In the genomic region with DNA sequence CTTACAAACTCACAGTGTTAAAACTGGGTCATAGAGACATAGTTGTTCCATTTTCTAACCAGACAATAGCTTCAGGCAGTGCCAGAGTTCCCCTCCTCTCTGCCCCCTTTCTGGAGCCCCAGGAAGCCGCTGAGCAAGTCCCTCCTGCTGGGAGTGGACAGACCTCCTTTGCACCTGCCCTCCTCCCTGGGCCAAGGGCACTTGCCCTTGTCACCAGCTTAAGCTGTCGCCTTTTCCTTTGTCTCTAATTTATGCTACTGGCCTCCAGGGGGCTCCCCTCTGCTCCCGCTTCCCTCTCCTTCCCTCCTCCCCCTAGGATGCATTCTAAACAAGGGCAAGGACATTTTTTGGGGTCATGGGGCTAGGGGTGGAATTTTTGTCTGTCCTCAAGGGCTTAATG, we compare ENCODE assay signal across 1 cellular context.
TF ChIP-seq lines count a peak whose summit lies in the region.

No MANE protein-coding gene starts in this region.

TF ChIP-seq in K562, 482 proteins besides CTCF, POLR2A, EP300 and RAD21 (continued from another document):
- TF ChIP-seq, protein P1, sequence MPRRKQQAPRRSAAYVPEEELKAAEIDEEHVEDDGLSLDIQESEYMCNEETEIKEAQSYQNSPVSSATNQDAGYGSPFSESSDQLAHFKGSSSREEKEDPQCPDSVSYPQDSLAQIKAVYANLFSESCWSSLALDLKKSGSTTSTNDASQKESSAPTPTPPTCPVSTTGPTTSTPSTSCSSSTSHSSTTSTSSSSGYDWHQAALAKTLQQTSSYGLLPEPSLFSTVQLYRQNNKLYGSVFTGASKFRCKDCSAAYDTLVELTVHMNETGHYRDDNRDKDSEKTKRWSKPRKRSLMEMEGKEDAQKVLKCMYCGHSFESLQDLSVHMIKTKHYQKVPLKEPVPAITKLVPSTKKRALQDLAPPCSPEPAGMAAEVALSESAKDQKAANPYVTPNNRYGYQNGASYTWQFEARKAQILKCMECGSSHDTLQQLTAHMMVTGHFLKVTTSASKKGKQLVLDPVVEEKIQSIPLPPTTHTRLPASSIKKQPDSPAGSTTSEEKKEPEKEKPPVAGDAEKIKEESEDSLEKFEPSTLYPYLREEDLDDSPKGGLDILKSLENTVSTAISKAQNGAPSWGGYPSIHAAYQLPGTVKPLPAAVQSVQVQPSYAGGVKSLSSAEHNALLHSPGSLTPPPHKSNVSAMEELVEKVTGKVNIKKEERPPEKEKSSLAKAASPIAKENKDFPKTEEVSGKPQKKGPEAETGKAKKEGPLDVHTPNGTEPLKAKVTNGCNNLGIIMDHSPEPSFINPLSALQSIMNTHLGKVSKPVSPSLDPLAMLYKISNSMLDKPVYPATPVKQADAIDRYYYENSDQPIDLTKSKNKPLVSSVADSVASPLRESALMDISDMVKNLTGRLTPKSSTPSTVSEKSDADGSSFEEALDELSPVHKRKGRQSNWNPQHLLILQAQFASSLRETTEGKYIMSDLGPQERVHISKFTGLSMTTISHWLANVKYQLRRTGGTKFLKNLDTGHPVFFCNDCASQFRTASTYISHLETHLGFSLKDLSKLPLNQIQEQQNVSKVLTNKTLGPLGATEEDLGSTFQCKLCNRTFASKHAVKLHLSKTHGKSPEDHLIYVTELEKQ (CRISPR knock-in tag; IDR thresholded peaks at IDR 0.05) = no peak
- TF ChIP-seq, protein P2, sequence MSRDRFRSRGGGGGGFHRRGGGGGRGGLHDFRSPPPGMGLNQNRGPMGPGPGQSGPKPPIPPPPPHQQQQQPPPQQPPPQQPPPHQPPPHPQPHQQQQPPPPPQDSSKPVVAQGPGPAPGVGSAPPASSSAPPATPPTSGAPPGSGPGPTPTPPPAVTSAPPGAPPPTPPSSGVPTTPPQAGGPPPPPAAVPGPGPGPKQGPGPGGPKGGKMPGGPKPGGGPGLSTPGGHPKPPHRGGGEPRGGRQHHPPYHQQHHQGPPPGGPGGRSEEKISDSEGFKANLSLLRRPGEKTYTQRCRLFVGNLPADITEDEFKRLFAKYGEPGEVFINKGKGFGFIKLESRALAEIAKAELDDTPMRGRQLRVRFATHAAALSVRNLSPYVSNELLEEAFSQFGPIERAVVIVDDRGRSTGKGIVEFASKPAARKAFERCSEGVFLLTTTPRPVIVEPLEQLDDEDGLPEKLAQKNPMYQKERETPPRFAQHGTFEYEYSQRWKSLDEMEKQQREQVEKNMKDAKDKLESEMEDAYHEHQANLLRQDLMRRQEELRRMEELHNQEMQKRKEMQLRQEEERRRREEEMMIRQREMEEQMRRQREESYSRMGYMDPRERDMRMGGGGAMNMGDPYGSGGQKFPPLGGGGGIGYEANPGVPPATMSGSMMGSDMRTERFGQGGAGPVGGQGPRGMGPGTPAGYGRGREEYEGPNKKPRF (IDR thresholded peaks at IDR 0.05; ENCODE audit: low read depth, low read length) = no peak
- TF ChIP-seq MXI1 (IDR thresholded peaks at IDR 0.05; ENCODE audit: low read depth, low read length) (no peak), PHF8 (IDR thresholded peaks at IDR 0.05; ENCODE audit: borderline replicate concordance, low read length) (no peak), ZNF232 (CRISPR knock-in tag; IDR thresholded peaks at IDR 0.05) (no peak), NR1H2 (CRISPR knock-in tag; IDR thresholded peaks at IDR 0.05) (no peak)
- TF ChIP-seq, protein P3, sequence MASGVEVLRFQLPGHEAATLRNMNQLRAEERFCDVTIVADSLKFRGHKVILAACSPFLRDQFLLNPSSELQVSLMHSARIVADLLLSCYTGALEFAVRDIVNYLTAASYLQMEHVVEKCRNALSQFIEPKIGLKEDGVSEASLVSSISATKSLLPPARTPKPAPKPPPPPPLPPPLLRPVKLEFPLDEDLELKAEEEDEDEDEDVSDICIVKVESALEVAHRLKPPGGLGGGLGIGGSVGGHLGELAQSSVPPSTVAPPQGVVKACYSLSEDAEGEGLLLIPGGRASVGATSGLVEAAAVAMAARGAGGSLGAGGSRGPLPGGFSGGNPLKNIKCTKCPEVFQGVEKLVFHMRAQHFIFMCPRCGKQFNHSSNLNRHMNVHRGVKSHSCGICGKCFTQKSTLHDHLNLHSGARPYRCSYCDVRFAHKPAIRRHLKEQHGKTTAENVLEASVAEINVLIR (CRISPR knock-in tag; IDR thresholded peaks at IDR 0.05) = no peak
- TF ChIP-seq, protein P4, sequence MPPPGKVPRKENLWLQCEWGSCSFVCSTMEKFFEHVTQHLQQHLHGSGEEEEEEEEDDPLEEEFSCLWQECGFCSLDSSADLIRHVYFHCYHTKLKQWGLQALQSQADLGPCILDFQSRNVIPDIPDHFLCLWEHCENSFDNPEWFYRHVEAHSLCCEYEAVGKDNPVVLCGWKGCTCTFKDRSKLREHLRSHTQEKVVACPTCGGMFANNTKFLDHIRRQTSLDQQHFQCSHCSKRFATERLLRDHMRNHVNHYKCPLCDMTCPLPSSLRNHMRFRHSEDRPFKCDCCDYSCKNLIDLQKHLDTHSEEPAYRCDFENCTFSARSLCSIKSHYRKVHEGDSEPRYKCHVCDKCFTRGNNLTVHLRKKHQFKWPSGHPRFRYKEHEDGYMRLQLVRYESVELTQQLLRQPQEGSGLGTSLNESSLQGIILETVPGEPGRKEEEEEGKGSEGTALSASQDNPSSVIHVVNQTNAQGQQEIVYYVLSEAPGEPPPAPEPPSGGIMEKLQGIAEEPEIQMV (tag; conservative IDR thresholded peaks at IDR 0.05; ENCODE audit: low read depth) = no peak
